ENCODE assay signal across 16 cellular contexts in genomic region chr22:29082826-29083545, GRCh38. TPM values are rescaled to one million over a fixed set of nuclear protein-coding genes. Genes with fewer than 3 reads are reported as not detected.
A peak's percentile ranks its signal among the peaks of the same experiment; 100 is the strongest.
DNase-seq lines count a peak whose midpoint lies in the region; FAIRE-seq and TF ChIP-seq lines count a peak whose summit lies in the region.
"Had no signal": no experiment of that assay in that cellular context is flagged by ENCODE, and none has a peak within 500 bp of the region (broad histone marks: within the 10 kb centered on the region; RNA-seq: fewer than 3 reads in every experiment).

No MANE protein-coding gene starts in this region.

- peaks cover 0 to 35% (median 20%) of the 10 kb centered on the region in 10 experiments; a peak in 16 of 20 replicates for H3K4me1 ChIP-seq in BLaER1 treated with 17β-estradiol and CSF1 and Interleukin-3, amounts not matched to agents 10 nM and 100 nM
- peaks cover 24% of the 10 kb centered on the region for H3K4me1 ChIP-seq in HUES48 (ENCODE audit: control insufficient read depth, insufficient read depth, low read length)
- peaks cover 1 to 5% (median 3%) of the 10 kb centered on the region in 4 experiments; a peak in 4 of 7 replicates for H3K4me1 ChIP-seq in H1 (replicated peaks in 1 of 4; ENCODE audit: control insufficient read depth in 3 of 4, insufficient read depth in 4 of 4, low read length in 3 of 4)
- peaks cover 0 to 60% (median 17%) of the 10 kb centered on the region in 6 donors for H3K4me1 ChIP-seq in spleen

- H3K27me3 Mint-ChIP-seq in Calu3 (ENCODE audit: unreplicated experiment), result no peaks in the 10 kb centered on the region

- POLR2A ChIA-PET in H1 (lab: Charles Lee; ENCODE audit: partially characterized antibody), result interaction anchor here (0.8 to 1.2 kb wide), 3 partner anchors 10 to 187 kb away, joined by 3 to 4 read pairs (median 3); no protein-coding TSS in a partner anchor

- no peaks in the 10 kb centered on the region for H3K9me3 ChIP-seq in BLaER1 treated with 17β-estradiol and CSF1 and Interleukin-3, amounts not matched to agents 10 nM and 100 nM (replicated peaks in 1 of 11)
- no peaks in the 10 kb centered on the region for H3K9me3 ChIP-seq in HUES48 (ENCODE audit: control insufficient read depth, insufficient read depth, low read length)
- no peaks in the 10 kb centered on the region for H3K9me3 ChIP-seq in H1 (ENCODE audit: insufficient read depth in 2 of 2, low read depth in 1 of 2, low read length in 1 of 2)
- H3K9me3 ChIP-seq in spleen, result no peaks in the 10 kb centered on the region

- TF ChIP-seq EP300 in H1 (IDR thresholded peaks at IDR 0.05; ENCODE audit: borderline replicate concordance in 1 of 2, low read depth in 2 of 2, low read length in 2 of 2), result no peak

- DNase-seq in H1 (ENCODE audit: low read depth in 1 of 2, low spot score in 2 of 2) (no peak), spleen (no peak), DMS 273 treated with DMSO at 0.1 percent for 48 hours (lab: John Stamatoyannopoulos, UW) (no peak), Calu3 (no peak), cerebellum (ENCODE audit: low spot score) (no peak)
- DNase-seq in activated CD4-positive, alpha-beta T cell treated with anti-CD3 and anti-CD28 coated beads, Interleukin-2, amount 50 U/mL, for 48 hours, result no peak
- DNase-seq: CD4-positive, alpha-beta T cell; H9; KBM-7; NCI-H1417; NCI-H187 treated with DMSO at 0.1 percent for 48 hours; NCI-H446 treated with DMSO at 0.1 percent for 48 hours had no signal

- no peak overlapping the region for H3K14ac ChIP-seq in H1 (ENCODE audit: insufficient read length)

- H3K4me3 Mint-ChIP-seq in Calu3 (ENCODE audit: low read depth, unreplicated experiment), result no peak overlapping the region
- H3K4me3 Mint-ChIP-seq: CD4-positive, alpha-beta T cell; H9 had no signal

- H3K18ac ChIP-seq in H1 (ENCODE audit: extremely low read depth, low read length), result no peak overlapping the region

- H2BK5ac ChIP-seq in H1 (ENCODE audit: low read depth, low read length), result no peak overlapping the region

- no peaks in the 10 kb centered on the region; the same call in 1 of the 2 replicates for H3K79me1 ChIP-seq in H1 (ENCODE audit: low read depth, low read length)

- 83% methylated on average over 7 of the region's 7 CpGs; no CpG with 5 or more reads in 1 of the 2 experiments for WGBS in H1 (ENCODE audit: extremely low coverage in 1 of 2, insufficient coverage in 1 of 2, insufficient read length in 1 of 2, insufficient replicate concordance in 2 of 2, low coverage in 1 of 2, low lambda C conversion rate in 2 of 2, missing lambda C conversion rate in 1 of 2), 2 experiments
- 80 to 93% (median 89%) methylated on average over 7 of the region's 7 CpGs for WGBS in spleen, 5 donors

- CTCF ChIA-PET in H1 (lab: Charles Lee; ENCODE audit: partially characterized antibody), result interaction anchor here (0.8 to 1.3 kb wide), 3 partner anchors 9 to 163 kb away, joined by 3 read pairs; no protein-coding TSS in a partner anchor
- CTCF ChIA-PET in Calu3 (lab: Charles Lee), result interaction anchor here (0.6 kb wide), 1 partner anchor 29 kb away, joined by 4 read pairs; no protein-coding TSS in a partner anchor

- intact Hi-C loops in spleen (cut with DNase I; ENCODE audit: low total_unique reads) (no loop called here), Calu3 (cut with micrococcal nuclease; ENCODE audit: unreplicated experiment) (no loop called here)

- no peak overlapping the region for H2BK120ac ChIP-seq in H1 (replicated peaks; ENCODE audit: low read depth, low read length)

- H3K79me2 ChIP-seq in H1 (ENCODE audit: control insufficient read depth in 1 of 2, insufficient read depth in 2 of 2, low read length in 2 of 2), result no peaks in the 10 kb centered on the region

- H3K36me3 Mint-ChIP-seq in Calu3 (ENCODE audit: insufficient read depth, unreplicated experiment), result no peaks in the 10 kb centered on the region

- H3K4ac ChIP-seq in H1 (replicated peaks; ENCODE audit: insufficient read length, low read depth, low read length), result no peak overlapping the region

- no peak overlapping the region for H3K23ac ChIP-seq in H1 (ENCODE audit: insufficient read length)

- peaks cover 7% of the 10 kb centered on the region for H3K4me1 Mint-ChIP-seq in Calu3 (ENCODE audit: low read depth, unreplicated experiment)

- no peak overlapping the region for H4K8ac ChIP-seq in H1 (ENCODE audit: extremely low read depth, insufficient read depth, low read length)

- no peaks in the 10 kb centered on the region for H3K36me3 ChIP-seq in BLaER1 treated with 17β-estradiol and CSF1 and Interleukin-3, amounts not matched to agents 10 nM and 100 nM
- H3K36me3 ChIP-seq in HUES48 (ENCODE audit: control insufficient read depth, insufficient read depth, low read length) (no peaks in the 10 kb centered on the region), H1 (ENCODE audit: control insufficient read depth in 2 of 4, insufficient read depth in 4 of 4, low read length in 3 of 4) (no peaks in the 10 kb centered on the region), spleen (no peaks in the 10 kb centered on the region)

- TF ChIP-seq CTCF in H1 (IDR thresholded peaks at IDR 0.05; ENCODE audit: control extremely low read depth in 1 of 3, insufficient read depth in 1 of 3, low read depth in 1 of 3, low read length in 3 of 3) (no peak), spleen (IDR thresholded peaks at IDR 0.05 in 8 of 11, conservative IDR thresholded peaks at IDR 0.05 in 3 of 11) (no peak), Calu3 (IDR thresholded peaks at IDR 0.05; ENCODE audit: unreplicated experiment) (no peak)

- H3K4me2 ChIP-seq in BLaER1 treated with 17β-estradiol and CSF1 and Interleukin-3, amounts not matched to agents 10 nM and 100 nM, result peak overlapping the region in 10 of 11 experiments; percentile 38 to 80 (median 64); a peak in 18 of 22 replicates
- no peak overlapping the region for H3K4me2 ChIP-seq in H1 (ENCODE audit: insufficient read depth in 1 of 2, low read depth in 2 of 2, low read length in 2 of 2)

- no peak for TF ChIP-seq RAD21 in H1 (IDR thresholded peaks at IDR 0.05 in 1 of 2, conservative IDR thresholded peaks at IDR 0.05 in 1 of 2; ENCODE audit: low read depth in 2 of 2, low read length in 2 of 2)

- no peaks in the 10 kb centered on the region for H4K20me1 ChIP-seq in BLaER1 treated with 17β-estradiol and CSF1 and Interleukin-3, amounts not matched to agents 10 nM and 100 nM
- no peaks in the 10 kb centered on the region for H4K20me1 ChIP-seq in H1 (replicated peaks in 1 of 2; ENCODE audit: control insufficient read depth in 1 of 2, insufficient read depth in 2 of 2, low read length in 2 of 2)

- no peak overlapping the region for H3K4me3 ChIP-seq in BLaER1 treated with 17β-estradiol and CSF1 and Interleukin-3, amounts not matched to agents 10 nM and 100 nM
- H3K4me3 ChIP-seq in HUES48 (ENCODE audit: low read depth, low read length) (no peak overlapping the region), H1 (ENCODE audit: extremely low read depth in 1 of 4, insufficient read depth in 2 of 4, low read depth in 3 of 4, low read length in 4 of 4) (no peak overlapping the region), spleen (no peak overlapping the region)

- TF ChIP-seq POLR2A in H1 (IDR thresholded peaks at IDR 0.05; ENCODE audit: control extremely low read depth in 1 of 2, low read depth in 2 of 2, low read length in 2 of 2), result no peak
- no peak for TF ChIP-seq POLR2A in spleen (IDR thresholded peaks at IDR 0.05)

- H3K27ac ChIP-seq in BLaER1 treated with 17β-estradiol and CSF1 and Interleukin-3, amounts not matched to agents 10 nM and 100 nM, result peak overlapping the region in 5 of 11 experiments; percentile 12 to 70 (median 51); a peak in 8 of 22 replicates
- H3K27ac ChIP-seq in HUES48 (ENCODE audit: low read depth, low read length) (peak overlapping the region; percentile 18), H1 (ENCODE audit: low read depth, low read length) (no peak overlapping the region), spleen (peak overlapping the region in 6 of 8 donors; percentile 30 to 77 (median 54))

- no peak overlapping the region for H4K5ac ChIP-seq in H1 (ENCODE audit: insufficient read length, low read depth, low read length)

- no peak overlapping the region for H2BK20ac ChIP-seq in H1 (ENCODE audit: low read length)

- no peak overlapping the region for H2BK15ac ChIP-seq in H1 (ENCODE audit: low read length)

- BruUV-seq in Calu3 (replicated peaks; lab: Mats Ljungman, UMichigan), result no TSS peak

- H3K23me2 ChIP-seq in H1 (ENCODE audit: low read depth, low read length), result no peaks in the 10 kb centered on the region

- H3K27ac Mint-ChIP-seq in Calu3 (ENCODE audit: unreplicated experiment), result no peak overlapping the region
- H3K27ac Mint-ChIP-seq: CD4-positive, alpha-beta T cell had no signal

- FAIRE-seq in H1 (lab: Jason Lieb, UNC), result peak; percentile 28

- H3K56ac ChIP-seq in H1 (replicated peaks; ENCODE audit: insufficient read length, low read depth, low read length), result no peak overlapping the region

- H3K9me3 Mint-ChIP-seq in Calu3 (ENCODE audit: low read depth, unreplicated experiment), result no peaks in the 10 kb centered on the region
- H3K9me3 Mint-ChIP-seq: CD4-positive, alpha-beta T cell; H9 had no signal

- no peak overlapping the region for H2BK12ac ChIP-seq in H1 (ENCODE audit: low read depth, low read length)

- peak overlapping the region in 1 of 11 experiments; percentile 27; a peak in 1 of 22 replicates for H3K9ac ChIP-seq in BLaER1 treated with 17β-estradiol and CSF1 and Interleukin-3, amounts not matched to agents 10 nM and 100 nM
- no peak overlapping the region for H3K9ac ChIP-seq in HUES48 (ENCODE audit: low read depth, low read length)
- H3K9ac ChIP-seq in H1 (replicated peaks in 1 of 4; ENCODE audit: extremely low read depth in 1 of 4, low read depth in 3 of 4, low read length in 3 of 4), result no peak overlapping the region

- no peak overlapping the region for H4K91ac ChIP-seq in H1 (replicated peaks; ENCODE audit: insufficient read length, low read length)

- no peak overlapping the region for H2AFZ ChIP-seq in H1 (ENCODE audit: low read length)

- H3K27me3 ChIP-seq in BLaER1 treated with 17β-estradiol and CSF1 and Interleukin-3, amounts not matched to agents 10 nM and 100 nM, result peaks cover 0 to 7% (median 0%) of the 10 kb centered on the region in 11 experiments; a peak in 1 of 22 replicates
- H3K27me3 ChIP-seq in HUES48 (ENCODE audit: control insufficient read depth, insufficient read depth, low read length), result no peaks in the 10 kb centered on the region
- H3K27me3 ChIP-seq in H1 (replicated peaks in 1 of 4; ENCODE audit: control insufficient read depth in 3 of 4, extremely low read depth in 1 of 4, insufficient read depth in 3 of 4, low read length in 3 of 4), result no peaks in the 10 kb centered on the region
- no peaks in the 10 kb centered on the region for H3K27me3 ChIP-seq in spleen (replicated peaks in 1 of 7)

- no peak overlapping the region for H2AK5ac ChIP-seq in H1 (ENCODE audit: low read depth, low read length)

RNA-seq across cellular contexts. Expression of gene KREMEN1, which starts 10.2 kb away (rescaled TPM):
- 3.2 TPM in 2 replicates for total RNA-seq in H1 (2021; fragmentation: NEBNext Ultra II Directional; extraction: Animal tissue kit (Norgen Biotek cat#: 25700))
- polyA plus RNA-seq in H1 (2011; rRNA removed) (2.1 and 5.9 TPM in 2 replicates), spleen (1 to 10 TPM; 1.5 to 4.7 (median 2.2) TPM)
- 2.1 TPM for polyA plus RNA-seq in H1 (2011; cell fraction: cytosol; rRNA removed)
- 3.6 TPM for polyA plus RNA-seq in H1 (2011; cell fraction: nucleus; rRNA removed)
- polyA plus RNA-seq in H1 (2012, experiment 1 of 2), result 1.6 to 2.6 TPM (median 1.9 TPM) in 4 replicates
- 1.8 TPM for polyA plus RNA-seq in H1 (2012, experiment 2 of 2)
- polyA plus RNA-seq in H1 (2013, experiment 1 of 2), result 2.2 TPM
- 2.8 TPM for polyA plus RNA-seq in H1 (2013, experiment 2 of 2)
- polyA minus RNA-seq in H1 (2011; rRNA and poly(A)+ RNA removed), result 2.0 and 2.5 TPM in 2 replicates
- 2.9 TPM for polyA minus RNA-seq in H1 (2011; cell fraction: cytosol; rRNA and poly(A)+ RNA removed)
- 1.7 TPM for polyA minus RNA-seq in H1 (2011; cell fraction: nucleus; rRNA and poly(A)+ RNA removed)
- total RNA-seq in spleen (10 to 100 TPM; 15.0 to 41.3 (median 29.0) TPM), Calu3 (2022) (2.1 and 2.8 TPM in 2 replicates), cerebellum (9.1 TPM)
- total RNA-seq: CD4-positive, alpha-beta T cell had no signal

RNA-seq across cellular contexts. Expression of gene C22orf31, which starts 21.4 kb away (rescaled TPM):
- total RNA-seq in H1 (2021; fragmentation: NEBNext Ultra II Directional; extraction: Animal tissue kit (Norgen Biotek cat#: 25700)), result not detected in 2 replicates
- not detected in 2 replicates for polyA plus RNA-seq in H1 (2011; rRNA removed)
- polyA plus RNA-seq in H1 (2011; cell fraction: cytosol; rRNA removed), result not detected
- not detected for polyA plus RNA-seq in H1 (2011; cell fraction: nucleus; rRNA removed)
- polyA plus RNA-seq in H1 (2012, experiment 1 of 2), result not detected in 4 replicates
- not detected for polyA plus RNA-seq in H1 (2012, experiment 2 of 2)
- polyA plus RNA-seq in H1 (2013, experiment 1 of 2), result not detected
- polyA plus RNA-seq in H1 (2013, experiment 2 of 2), result not detected
- polyA minus RNA-seq in H1 (2011; rRNA and poly(A)+ RNA removed), result not detected in 2 replicates
- not detected for polyA minus RNA-seq in H1 (2011; cell fraction: cytosol; rRNA and poly(A)+ RNA removed)
- polyA minus RNA-seq in H1 (2011; cell fraction: nucleus; rRNA and poly(A)+ RNA removed), result not detected
- total RNA-seq in spleen, result not detected
- not detected for polyA plus RNA-seq in spleen
- total RNA-seq in Calu3 (2022), result not detected in 2 replicates
- total RNA-seq in cerebellum, result not detected
- total RNA-seq: CD4-positive, alpha-beta T cell; H9; HT-29; PC-3 had no signal

Comparison
In these comparisons a context has a peak if more than half of its experiments do, and no peak if none do; other contexts are left out.
1. H3K4me2 ChIP-seq: peak in BLaER1 treated with 17β-estradiol and CSF1 and Interleukin-3, amounts not matched to agents 10 nM and 100 nM (10 of 11); none in H1 (0 of 2).